ENCODE assay signal across 1 cellular context in the genomic region with DNA sequence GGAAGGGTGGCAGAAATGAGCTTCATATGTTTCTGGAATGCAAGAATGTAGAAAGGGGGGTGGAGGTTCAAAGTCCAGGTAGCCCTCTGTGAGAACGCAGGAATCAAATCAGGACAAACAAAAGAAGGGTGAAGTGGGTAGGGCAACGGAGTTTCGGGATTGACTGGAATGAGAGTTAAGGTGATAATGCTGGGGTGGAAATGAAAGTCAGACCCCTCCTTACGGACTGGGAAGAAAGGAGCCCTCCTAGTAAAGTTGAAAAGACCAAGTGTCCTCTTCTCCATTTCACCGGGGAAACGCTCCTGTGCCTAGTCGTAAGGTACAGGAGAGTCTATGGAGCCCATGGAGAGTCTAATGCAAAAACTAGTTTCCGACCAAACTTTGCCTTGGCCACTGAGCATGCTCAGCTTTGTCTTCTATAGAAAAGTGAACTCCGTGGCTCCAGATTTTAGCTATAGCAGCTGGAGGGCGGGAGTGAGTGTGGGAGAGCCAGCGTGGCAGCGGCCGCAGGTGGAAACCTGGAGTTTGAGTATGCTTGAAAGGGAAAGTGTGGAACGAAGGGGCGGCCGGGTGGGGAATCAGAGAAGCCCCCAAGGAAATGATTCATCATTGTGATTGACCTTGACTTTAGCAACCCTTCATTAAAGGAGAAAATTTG.
A peak's percentile ranks its signal among the peaks of the same experiment; 100 is the strongest.
TF ChIP-seq lines count a peak whose summit lies in the region.

No MANE protein-coding gene starts in this region.

TF ChIP-seq in HepG2, 621 proteins besides CTCF, POLR2A, EP300 and RAD21 (continued from another document and continues in another):
- TF ChIP-seq HOMEZ (CRISPR knock-in tag; IDR thresholded peaks at IDR 0.05; ENCODE audit: low read depth) (no peak), IKZF1 (IDR thresholded peaks at IDR 0.05) (no peak), ZNF564 (CRISPR knock-in tag; IDR thresholded peaks at IDR 0.05) (no peak; the same call in 1 of the 2 replicates), ZBTB46 (CRISPR knock-in tag; IDR thresholded peaks at IDR 0.05; ENCODE audit: borderline replicate concordance) (no peak), BHLHE40 (IDR thresholded peaks at IDR 0.05; ENCODE audit: low read length) (no peak), TOPORS (CRISPR knock-in tag; IDR thresholded peaks at IDR 0.05) (no peak), AHR (CRISPR knock-in tag; IDR thresholded peaks at IDR 0.05) (no peak), CEBPB (IDR thresholded peaks at IDR 0.05; ENCODE audit: borderline replicate concordance, low read depth, low read length) (no peak), TEAD3 (CRISPR knock-in tag; optimal IDR thresholded peaks at IDR 0.05; ENCODE audit: borderline replicate concordance) (peak; percentile 98), RFXAP (CRISPR knock-in tag; IDR thresholded peaks at IDR 0.05; ENCODE audit: borderline replicate concordance) (no peak), IKZF4 (CRISPR knock-in tag; IDR thresholded peaks at IDR 0.05; ENCODE audit: borderline replicate concordance, low read depth, not compliant biosample characterization) (no peak), SETDB1 (CRISPR knock-in tag; IDR thresholded peaks at IDR 0.05; ENCODE audit: borderline replicate concordance) (no peak), NFKBIZ (CRISPR knock-in tag; IDR thresholded peaks at IDR 0.05) (peak; percentile 65; the same call in 1 of the 2 replicates), POLR2G (IDR thresholded peaks at IDR 0.05; ENCODE audit: low read depth, low read length) (peak; percentile 68), KDM5B (CRISPR knock-in tag; IDR thresholded peaks at IDR 0.05; ENCODE audit: borderline replicate concordance) (no peak), ZNF703 (CRISPR knock-in tag; IDR thresholded peaks at IDR 0.05; ENCODE audit: borderline replicate concordance) (no peak), ZNF235 (CRISPR knock-in tag; IDR thresholded peaks at IDR 0.05; ENCODE audit: borderline replicate concordance) (no peak), CBX1 (IDR thresholded peaks at IDR 0.05; ENCODE audit: low read depth) (no peak), SIX1 (CRISPR knock-in tag; IDR thresholded peaks at IDR 0.05; ENCODE audit: borderline replicate concordance) (peak; percentile 41; the same call in 1 of the 2 replicates), ZBTB1 (CRISPR knock-in tag; IDR thresholded peaks at IDR 0.05; ENCODE audit: borderline replicate concordance) (no peak), ADNP (CRISPR knock-in tag; IDR thresholded peaks at IDR 0.05) (no peak), KLF16 (CRISPR knock-in tag; IDR thresholded peaks at IDR 0.05) (peak in 1 of 2 experiments; percentile 67; a peak in 1 of 4 replicates), RELA (CRISPR knock-in tag; IDR thresholded peaks at IDR 0.05) (no peak), ZNF510 (CRISPR knock-in tag; IDR thresholded peaks at IDR 0.05; ENCODE audit: low read depth) (no peak), ZNF430 (CRISPR knock-in tag; IDR thresholded peaks at IDR 0.05) (peak; percentile 70; the same call in 1 of the 2 replicates), ATF2 (CRISPR knock-in tag; IDR thresholded peaks at IDR 0.05) (0 out of 2 replicates have a peak, but pooled peaks have one; percentile 21), ZNF274 (CRISPR knock-in tag; IDR thresholded peaks at IDR 0.05) (no peak), NAIF1 (CRISPR knock-in tag; IDR thresholded peaks at IDR 0.05; ENCODE audit: borderline replicate concordance) (peak; percentile 72), PRMT3 (CRISPR knock-in tag; IDR thresholded peaks at IDR 0.05; ENCODE audit: borderline replicate concordance, low read depth) (no peak; the same call in 1 of the 2 replicates), SMAD1 (CRISPR knock-in tag; IDR thresholded peaks at IDR 0.05; ENCODE audit: borderline replicate concordance, low read depth) (no peak), TCF7L2 (IDR thresholded peaks at IDR 0.05; ENCODE audit: low read depth, low read length) (no peak), JUNB (CRISPR knock-in tag; IDR thresholded peaks at IDR 0.05; ENCODE audit: borderline replicate concordance) (no peak; the same call in 1 of the 2 replicates), MNT (IDR thresholded peaks at IDR 0.05) (no peak), ZXDC (CRISPR knock-in tag; IDR thresholded peaks at IDR 0.05) (no peak), NR3C1 (CRISPR knock-in tag; IDR thresholded peaks at IDR 0.05) (no peak)
- TF ChIP-seq, protein P1, sequence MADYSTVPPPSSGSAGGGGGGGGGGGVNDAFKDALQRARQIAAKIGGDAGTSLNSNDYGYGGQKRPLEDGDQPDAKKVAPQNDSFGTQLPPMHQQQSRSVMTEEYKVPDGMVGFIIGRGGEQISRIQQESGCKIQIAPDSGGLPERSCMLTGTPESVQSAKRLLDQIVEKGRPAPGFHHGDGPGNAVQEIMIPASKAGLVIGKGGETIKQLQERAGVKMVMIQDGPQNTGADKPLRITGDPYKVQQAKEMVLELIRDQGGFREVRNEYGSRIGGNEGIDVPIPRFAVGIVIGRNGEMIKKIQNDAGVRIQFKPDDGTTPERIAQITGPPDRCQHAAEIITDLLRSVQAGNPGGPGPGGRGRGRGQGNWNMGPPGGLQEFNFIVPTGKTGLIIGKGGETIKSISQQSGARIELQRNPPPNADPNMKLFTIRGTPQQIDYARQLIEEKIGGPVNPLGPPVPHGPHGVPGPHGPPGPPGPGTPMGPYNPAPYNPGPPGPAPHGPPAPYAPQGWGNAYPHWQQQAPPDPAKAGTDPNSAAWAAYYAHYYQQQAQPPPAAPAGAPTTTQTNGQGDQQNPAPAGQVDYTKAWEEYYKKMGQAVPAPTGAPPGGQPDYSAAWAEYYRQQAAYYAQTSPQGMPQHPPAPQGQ (CRISPR knock-in tag; IDR thresholded peaks at IDR 0.05; ENCODE audit: borderline replicate concordance), result no peak
- TF ChIP-seq, protein P2, sequence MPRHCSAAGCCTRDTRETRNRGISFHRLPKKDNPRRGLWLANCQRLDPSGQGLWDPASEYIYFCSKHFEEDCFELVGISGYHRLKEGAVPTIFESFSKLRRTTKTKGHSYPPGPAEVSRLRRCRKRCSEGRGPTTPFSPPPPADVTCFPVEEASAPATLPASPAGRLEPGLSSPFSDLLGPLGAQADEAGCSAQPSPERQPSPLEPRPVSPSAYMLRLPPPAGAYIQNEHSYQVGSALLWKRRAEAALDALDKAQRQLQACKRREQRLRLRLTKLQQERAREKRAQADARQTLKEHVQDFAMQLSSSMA (CRISPR knock-in tag; IDR thresholded peaks at IDR 0.05), result no peak
- TF ChIP-seq, protein P3, sequence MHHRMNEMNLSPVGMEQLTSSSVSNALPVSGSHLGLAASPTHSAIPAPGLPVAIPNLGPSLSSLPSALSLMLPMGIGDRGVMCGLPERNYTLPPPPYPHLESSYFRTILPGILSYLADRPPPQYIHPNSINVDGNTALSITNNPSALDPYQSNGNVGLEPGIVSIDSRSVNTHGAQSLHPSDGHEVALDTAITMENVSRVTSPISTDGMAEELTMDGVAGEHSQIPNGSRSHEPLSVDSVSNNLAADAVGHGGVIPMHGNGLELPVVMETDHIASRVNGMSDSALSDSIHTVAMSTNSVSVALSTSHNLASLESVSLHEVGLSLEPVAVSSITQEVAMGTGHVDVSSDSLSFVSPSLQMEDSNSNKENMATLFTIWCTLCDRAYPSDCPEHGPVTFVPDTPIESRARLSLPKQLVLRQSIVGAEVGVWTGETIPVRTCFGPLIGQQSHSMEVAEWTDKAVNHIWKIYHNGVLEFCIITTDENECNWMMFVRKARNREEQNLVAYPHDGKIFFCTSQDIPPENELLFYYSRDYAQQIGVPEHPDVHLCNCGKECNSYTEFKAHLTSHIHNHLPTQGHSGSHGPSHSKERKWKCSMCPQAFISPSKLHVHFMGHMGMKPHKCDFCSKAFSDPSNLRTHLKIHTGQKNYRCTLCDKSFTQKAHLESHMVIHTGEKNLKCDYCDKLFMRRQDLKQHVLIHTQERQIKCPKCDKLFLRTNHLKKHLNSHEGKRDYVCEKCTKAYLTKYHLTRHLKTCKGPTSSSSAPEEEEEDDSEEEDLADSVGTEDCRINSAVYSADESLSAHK (CRISPR knock-in tag; IDR thresholded peaks at IDR 0.05; ENCODE audit: borderline replicate concordance), result no peak
- TF ChIP-seq, protein P4, sequence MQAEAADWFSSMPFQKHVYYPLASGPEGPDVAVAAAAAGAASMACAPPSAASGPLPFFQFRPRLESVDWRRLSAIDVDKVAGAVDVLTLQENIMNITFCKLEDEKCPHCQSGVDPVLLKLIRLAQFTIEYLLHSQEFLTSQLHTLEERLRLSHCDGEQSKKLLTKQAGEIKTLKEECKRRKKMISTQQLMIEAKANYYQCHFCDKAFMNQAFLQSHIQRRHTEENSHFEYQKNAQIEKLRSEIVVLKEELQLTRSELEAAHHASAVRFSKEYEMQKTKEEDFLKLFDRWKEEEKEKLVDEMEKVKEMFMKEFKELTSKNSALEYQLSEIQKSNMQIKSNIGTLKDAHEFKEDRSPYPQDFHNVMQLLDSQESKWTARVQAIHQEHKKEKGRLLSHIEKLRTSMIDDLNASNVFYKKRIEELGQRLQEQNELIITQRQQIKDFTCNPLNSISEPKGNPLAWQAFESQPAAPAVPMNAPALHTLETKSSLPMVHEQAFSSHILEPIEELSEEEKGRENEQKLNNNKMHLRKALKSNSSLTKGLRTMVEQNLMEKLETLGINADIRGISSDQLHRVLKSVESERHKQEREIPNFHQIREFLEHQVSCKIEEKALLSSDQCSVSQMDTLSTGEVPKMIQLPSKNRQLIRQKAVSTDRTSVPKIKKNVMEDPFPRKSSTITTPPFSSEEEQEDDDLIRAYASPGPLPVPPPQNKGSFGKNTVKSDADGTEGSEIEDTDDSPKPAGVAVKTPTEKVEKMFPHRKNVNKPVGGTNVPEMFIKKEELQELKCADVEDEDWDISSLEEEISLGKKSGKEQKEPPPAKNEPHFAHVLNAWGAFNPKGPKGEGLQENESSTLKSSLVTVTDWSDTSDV (CRISPR knock-in tag; IDR thresholded peaks at IDR 0.05), result no peak
